In genomic region chr20:18507218-18508191, GRCh38 we compare ENCODE assay signal across 8 cellular contexts. TPM values are rescaled to one million over a fixed set of nuclear protein-coding genes. Genes with fewer than 3 reads are reported as not detected.
DNase-seq lines count a peak whose midpoint lies in the region; ATAC-seq and TF ChIP-seq lines count a peak whose summit lies in the region.

SEC23B (plus strand) TSS chr20:18507940; CDS start chr20:18510836, 2,896 bp downstream.

- peak within 1 kb of the TSS; percentile 100 for H3K27ac Mint-ChIP-seq in T-helper 17 cell

- peak within 1 kb of the TSS; percentile 100 for H3K4me3 Mint-ChIP-seq in T-helper 17 cell

- H3K9me3 ChIP-seq in T-helper 17 cell (ENCODE audit: control insufficient read depth, low read length, poor library complexity, severe bottlenecking) (no peaks in the 10 kb centered on the region), upper lobe of right lung (no peaks in the 10 kb centered on the region)

- H3K27me3 Mint-ChIP-seq in T-helper 17 cell = no peaks in the 10 kb centered on the region

- TF ChIP-seq CTCF in upper lobe of right lung (IDR thresholded peaks at IDR 0.05) = no peak

- DNase-seq in NCI-H1694 treated with DMSO at 0.1 percent for 48 hours (lab: John Stamatoyannopoulos, UW) = peak; percentile 94
- peak; percentile 91 to 96 (median 96) for DNase-seq in T-helper 17 cell
- DNase-seq in amygdala (lab: John Stamatoyannopoulos, UW) = peak; percentile 89 to 99 (median 97)
- peak; percentile 99 for DNase-seq in left cardiac atrium
- DNase-seq in posterior vena cava (ENCODE audit: low spot score) = peak; percentile 99
- peak; percentile 99 for DNase-seq in upper lobe of right lung

- peaks cover 27% of the 10 kb centered on the region for H3K36me3 ChIP-seq in upper lobe of right lung

- H3K4me1 Mint-ChIP-seq in T-helper 17 cell = peaks cover 28% of the 10 kb centered on the region

- no peaks in the 10 kb centered on the region for H3K27me3 ChIP-seq in upper lobe of right lung

- peak within 1 kb of the TSS; percentile 96 for H3K27ac ChIP-seq in upper lobe of right lung

- intact Hi-C loops in left cardiac atrium (cut with DNase I) (no loop called here), posterior vena cava (cut with DNase I) (no loop called here), upper lobe of right lung (cut with DNase I) (no loop called here)

- peaks cover 7% of the 10 kb centered on the region for H3K36me3 Mint-ChIP-seq in T-helper 17 cell (ENCODE audit: low read depth)

- ATAC-seq in HG02885 (IDR thresholded peaks at IDR 0.05; ENCODE audit: poor library complexity, unreplicated experiment) (peak; percentile 94), T-helper 17 cell (peak; percentile 85), left cardiac atrium (peak; percentile 98 to 99), upper lobe of right lung (peak; percentile 98)

- H3K4me1 ChIP-seq in upper lobe of right lung = peaks cover 14% of the 10 kb centered on the region

- H3K4me3 ChIP-seq in upper lobe of right lung = peak within 1 kb of the TSS; percentile 92

- peak; percentile 67 for TF ChIP-seq POLR2A in GM15510 (IDR thresholded peaks at IDR 0.05; ENCODE audit: borderline replicate concordance, extremely low read depth, insufficient read length)

RNA-seq across cellular contexts. Expression of gene SEC23B, which starts in this region (rescaled TPM):
- 10 to 100 TPM; 38.3 to 56.0 TPM for total RNA-seq in T-helper 17 cell
- total RNA-seq in left cardiac atrium = 10 to 100 TPM; 20.7 to 24.3 TPM
- total RNA-seq in posterior vena cava = 10 to 100 TPM; 31.2 to 32.3 TPM
- total RNA-seq in upper lobe of right lung = 62.9 TPM

Comparison
In these comparisons a context has a peak if more than half of its experiments do, and no peak if none do; other contexts are left out.
1. Peak in every context shown above with its lines: DNase-seq, ATAC-seq, H3K4me3 ChIP-seq and H3K27ac ChIP-seq.